21 cellular contexts compared by ENCODE assay signal in genomic region chr2:140698736-140699135, GRCh38.
"Had no signal": no experiment of that assay in that cellular context is flagged by ENCODE, and none has a peak within 500 bp of the region (broad histone marks: within the 10 kb centered on the region; RNA-seq: fewer than 3 reads in every experiment).

No MANE protein-coding gene starts in this region.

- H3K27ac ChIP-seq: colonic mucosa, gastrocnemius medialis, heart right ventricle, neutrophil, suprapubic skin, thyroid gland had no signal

- H3K36me3 ChIP-seq: colonic mucosa, gastrocnemius medialis, heart right ventricle, neutrophil, suprapubic skin, thyroid gland had no signal

- DNase-seq: colonic mucosa; dermis blood vessel endothelial cell; erythroblast; gastrocnemius medialis; heart right ventricle; hypothalamus; islet precursor cell; mammary epithelial cell; naive thymus-derived CD4-positive, alpha-beta T cell; nephron progenitor cell; right cardiac atrium; stimulated activated CD4-positive, alpha-beta T cell treated with anti-CD3 and anti-CD28 coated beads, Interleukin-4, amount 100 ng/mL, for 1 hour; stimulated activated CD8-positive, alpha-beta memory T cell treated with anti-CD3 and anti-CD28 coated beads, Interleukin-4, amount 100 ng/mL, for 48 hours; stimulated activated naive CD8-positive, alpha-beta T cell treated with anti-CD3 and anti-CD28 coated beads, Interleukin-15, Interleukin-2, amounts not matched to agents 100 U/mL and 50 U/mL, for 24 hours; thyroid gland had no signal

- H3K27me3 ChIP-seq: colonic mucosa, gastrocnemius medialis, heart right ventricle, neutrophil, suprapubic skin, thyroid gland had no signal

- H3K4me1 ChIP-seq: colonic mucosa, gastrocnemius medialis, heart right ventricle, suprapubic skin, thyroid gland had no signal

- H3K9me3 ChIP-seq: colonic mucosa, gastrocnemius medialis, neutrophil, suprapubic skin, thyroid gland had no signal

- ATAC-seq: gastrocnemius medialis; heart right ventricle; left lobe of liver; naive thymus-derived CD4-positive, alpha-beta T cell; right cardiac atrium; stimulated activated effector memory CD8-positive, alpha-beta T cell treated with anti-CD3 and anti-CD28 coated beads, Interleukin-12 subunit alpha, Interleukin-12 subunit beta, amount 100 ng/mL, for 72 hours; stimulated activated naive CD8-positive, alpha-beta T cell treated with anti-CD3 and anti-CD28 coated beads, Interleukin-15, Interleukin-2, amounts not matched to agents 100 U/mL and 50 U/mL, for 24 hours had no signal

- H3K4me3 ChIP-seq: colonic mucosa, gastrocnemius medialis, heart right ventricle, smooth muscle cell, suprapubic skin, thyroid gland had no signal

- H3K4me2 ChIP-seq: smooth muscle cell had no signal

- FAIRE-seq: urothelium cell line had no signal
